Comparison of ENCODE assay signal across 8 cellular contexts in genomic region chr13:75636339-75637095, GRCh38. TPM values are rescaled to one million over a fixed set of nuclear protein-coding genes. Genes with fewer than 3 reads are reported as not detected.
DNase-seq lines count a peak whose midpoint lies in the region; ATAC-seq and TF ChIP-seq lines count a peak whose summit lies in the region.

No MANE protein-coding gene starts in this region.

- no peak for TF ChIP-seq CTCF in left ventricle myocardium inferior (IDR thresholded peaks at IDR 0.05; ENCODE audit: borderline replicate concordance)

- peak; percentile 46 for ATAC-seq in GM19328 (IDR thresholded peaks at IDR 0.05; ENCODE audit: unreplicated experiment)
- ATAC-seq in HG03378 (IDR thresholded peaks at IDR 0.05; ENCODE audit: unreplicated experiment), result peak; percentile 50

- H3K27ac ChIP-seq in BLaER1 treated with 17β-estradiol and CSF1 and Interleukin-3, amounts not matched to agents 10 nM and 100 nM, result peak overlapping the region in 9 of 11 experiments; percentile 2 to 69 (median 58); a peak in 18 of 22 replicates
- peak overlapping the region; percentile 97 for H3K27ac ChIP-seq in SJSA1
- peak overlapping the region; percentile 44 for H3K27ac ChIP-seq in left ventricle myocardium inferior (replicated peaks)

- intact Hi-C loops in left ventricle myocardium inferior (cut with micrococcal nuclease), result no loop called here

- peak overlapping the region; percentile 62 to 74 (median 70) for H3K4me3 ChIP-seq in BLaER1 treated with 17β-estradiol and CSF1 and Interleukin-3, amounts not matched to agents 10 nM and 100 nM
- peak overlapping the region; percentile 96 for H3K4me3 ChIP-seq in SJSA1
- peak overlapping the region; percentile 82 for H3K4me3 ChIP-seq in left ventricle myocardium inferior

- peak; percentile 55 to 63 for DNase-seq in SJSA1 (ENCODE audit: low read depth in 1 of 2, low spot score in 2 of 2)
- peak; percentile 42 for DNase-seq in activated naive CD4-positive, alpha-beta T cell treated with anti-CD3 and anti-CD28 coated beads, Interleukin-2, amount 50 U/mL, for 16 hours
- DNase-seq in left ventricle myocardium inferior, result peak; percentile 16
- DNase-seq in retina, result peak; percentile 73
- no peak for DNase-seq in cerebellar cortex (ENCODE audit: low spot score)

- peak overlapping the region; percentile 57 to 80 (median 74) for H3K9ac ChIP-seq in BLaER1 treated with 17β-estradiol and CSF1 and Interleukin-3, amounts not matched to agents 10 nM and 100 nM

- H4K20me1 ChIP-seq in BLaER1 treated with 17β-estradiol and CSF1 and Interleukin-3, amounts not matched to agents 10 nM and 100 nM, result no peaks in the 10 kb centered on the region

- H3K4me2 ChIP-seq in BLaER1 treated with 17β-estradiol and CSF1 and Interleukin-3, amounts not matched to agents 10 nM and 100 nM, result peak overlapping the region; percentile 87 to 99 (median 95)

- H3K9me3 ChIP-seq in BLaER1 treated with 17β-estradiol and CSF1 and Interleukin-3, amounts not matched to agents 10 nM and 100 nM (replicated peaks in 1 of 11), result no peaks in the 10 kb centered on the region
- H3K9me3 ChIP-seq in SJSA1 (replicated peaks) (no peaks in the 10 kb centered on the region; the same call in 1 of the 2 replicates), left ventricle myocardium inferior (replicated peaks) (no peaks in the 10 kb centered on the region)

- H3K36me3 ChIP-seq in BLaER1 treated with 17β-estradiol and CSF1 and Interleukin-3, amounts not matched to agents 10 nM and 100 nM, result no peaks in the 10 kb centered on the region
- H3K36me3 ChIP-seq in SJSA1 (peaks cover 48% of the 10 kb centered on the region), left ventricle myocardium inferior (no peaks in the 10 kb centered on the region)

- H3K27me3 ChIP-seq in BLaER1 treated with 17β-estradiol and CSF1 and Interleukin-3, amounts not matched to agents 10 nM and 100 nM, result peaks cover 28 to 38% (median 33%) of the 10 kb centered on the region in 11 experiments
- no peaks in the 10 kb centered on the region for H3K27me3 ChIP-seq in SJSA1 (replicated peaks)
- H3K27me3 ChIP-seq in left ventricle myocardium inferior (ENCODE audit: low read depth), result peaks cover 18% of the 10 kb centered on the region

- peaks cover 0 to 14% (median 6%) of the 10 kb centered on the region in 10 experiments; a peak in 10 of 20 replicates for H3K4me1 ChIP-seq in BLaER1 treated with 17β-estradiol and CSF1 and Interleukin-3, amounts not matched to agents 10 nM and 100 nM
- H3K4me1 ChIP-seq in SJSA1 (replicated peaks) (peaks cover 45% of the 10 kb centered on the region), left ventricle myocardium inferior (peaks cover 23% of the 10 kb centered on the region)

RNA-seq across cellular contexts. Expression of gene LMO7, which starts 0.4 kb away (rescaled TPM):
- total RNA-seq in SJSA1 (2014; rRNA removed; shearing (Covaris generic)), result 96.3 and 123 TPM in 2 replicates
- 446 TPM for total RNA-seq in left ventricle myocardium inferior

Comparison
In these comparisons a context has a peak if more than half of its experiments do, and no peak if none do; other contexts are left out.
1. H3K27ac ChIP-seq: peak in every context shown above with its lines; median percentile 97 in SJSA1; 58 in BLaER1 treated with 17β-estradiol and CSF1 and Interleukin-3, amounts not matched to agents 10 nM and 100 nM; 44 in left ventricle myocardium inferior.